1 cellular context compared by ENCODE assay signal in genomic region chr6:15402401-15403045, GRCh38.
TF ChIP-seq lines count a peak whose summit lies in the region.

No MANE protein-coding gene starts in this region.

TF ChIP-seq in A549, 52 proteins besides CTCF, POLR2A, EP300 and RAD21 (continued from another document):
- TF ChIP-seq KDM5A (IDR thresholded peaks at IDR 0.05) (no peak), SMC3 (IDR thresholded peaks at IDR 0.05) (no peak), HOXB13 (CRISPR knock-in tag; IDR thresholded peaks at IDR 0.05; ENCODE audit: low read depth) (no peak), RCOR1 (IDR thresholded peaks at IDR 0.05; ENCODE audit: low read depth, low read length) (no peak), HEYL (CRISPR knock-in tag; IDR thresholded peaks at IDR 0.05) (no peak), CHD2 (IDR thresholded peaks at IDR 0.05; ENCODE audit: low read length, partially characterized antibody) (no peak), CBX2 (IDR thresholded peaks at IDR 0.05; ENCODE audit: borderline replicate concordance, low read depth) (no peak), MYC (IDR thresholded peaks at IDR 0.05; ENCODE audit: borderline replicate concordance, low read length) (no peak), CHD4 (IDR thresholded peaks at IDR 0.05; ENCODE audit: borderline replicate concordance) (no peak)
- TF ChIP-seq, protein P1, sequence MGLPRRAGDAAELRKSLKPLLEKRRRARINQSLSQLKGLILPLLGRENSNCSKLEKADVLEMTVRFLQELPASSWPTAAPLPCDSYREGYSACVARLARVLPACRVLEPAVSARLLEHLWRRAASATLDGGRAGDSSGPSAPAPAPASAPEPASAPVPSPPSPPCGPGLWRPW (IDR thresholded peaks at IDR 0.05) = no peak
